Comparison of ENCODE assay signal across 1 cellular context in genomic region chr17:75941442-75941819, GRCh38.
TF ChIP-seq lines count a peak whose summit lies in the region.

No MANE protein-coding gene starts in this region.

TF ChIP-seq in GM23338, 12 proteins besides CTCF, POLR2A, EP300 and RAD21 (continued from another document):
- TF ChIP-seq ZNF462 (CRISPR knock-in tag; IDR thresholded peaks at IDR 0.05) (no peak), REST (IDR thresholded peaks at IDR 0.05; ENCODE audit: unreplicated experiment) (no peak), NANOG (IDR thresholded peaks at IDR 0.05; ENCODE audit: borderline replicate concordance) (no peak)
